In the genomic region with DNA sequence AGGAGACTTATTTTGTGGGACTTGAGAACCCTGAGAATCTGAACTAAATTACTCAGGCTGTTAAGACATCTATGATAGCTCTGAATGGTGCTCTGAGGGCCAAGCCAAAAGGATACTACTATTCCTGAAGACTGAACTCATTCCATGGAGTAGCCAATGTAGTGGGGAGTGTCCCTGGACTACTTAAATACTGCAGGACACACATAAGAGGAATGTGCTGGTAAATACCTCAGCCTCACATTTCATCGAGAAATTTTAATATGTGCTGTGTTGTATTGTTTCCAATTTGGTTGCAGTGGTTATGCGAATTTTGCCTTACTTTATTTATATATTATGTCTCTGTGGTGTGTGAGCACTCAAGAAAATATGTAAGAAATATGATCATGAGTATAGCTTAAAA, we compare ENCODE assay signal across 1 cellular context.
TF ChIP-seq lines count a peak whose summit lies in the region.

No MANE protein-coding gene starts in this region.

TF ChIP-seq in SK-N-SH treated with all-trans-retinoic acid at 6 μM for 48 hours, 23 proteins besides CTCF, POLR2A, EP300 and RAD21 (continued from another document):
- TF ChIP-seq ARNTL (CRISPR knock-in tag; IDR thresholded peaks at IDR 0.05; ENCODE audit: borderline replicate concordance, low read depth) (no peak), TOX (CRISPR knock-in tag; IDR thresholded peaks at IDR 0.05; ENCODE audit: borderline replicate concordance) (no peak), ZFP30 (CRISPR knock-in tag; IDR thresholded peaks at IDR 0.05) (no peak), OSR1 (CRISPR knock-in tag; IDR thresholded peaks at IDR 0.05) (no peak), ISL1 (CRISPR knock-in tag; IDR thresholded peaks at IDR 0.05) (no peak), SNAI2 (CRISPR knock-in tag; IDR thresholded peaks at IDR 0.05) (no peak)
- TF ChIP-seq, protein P1, sequence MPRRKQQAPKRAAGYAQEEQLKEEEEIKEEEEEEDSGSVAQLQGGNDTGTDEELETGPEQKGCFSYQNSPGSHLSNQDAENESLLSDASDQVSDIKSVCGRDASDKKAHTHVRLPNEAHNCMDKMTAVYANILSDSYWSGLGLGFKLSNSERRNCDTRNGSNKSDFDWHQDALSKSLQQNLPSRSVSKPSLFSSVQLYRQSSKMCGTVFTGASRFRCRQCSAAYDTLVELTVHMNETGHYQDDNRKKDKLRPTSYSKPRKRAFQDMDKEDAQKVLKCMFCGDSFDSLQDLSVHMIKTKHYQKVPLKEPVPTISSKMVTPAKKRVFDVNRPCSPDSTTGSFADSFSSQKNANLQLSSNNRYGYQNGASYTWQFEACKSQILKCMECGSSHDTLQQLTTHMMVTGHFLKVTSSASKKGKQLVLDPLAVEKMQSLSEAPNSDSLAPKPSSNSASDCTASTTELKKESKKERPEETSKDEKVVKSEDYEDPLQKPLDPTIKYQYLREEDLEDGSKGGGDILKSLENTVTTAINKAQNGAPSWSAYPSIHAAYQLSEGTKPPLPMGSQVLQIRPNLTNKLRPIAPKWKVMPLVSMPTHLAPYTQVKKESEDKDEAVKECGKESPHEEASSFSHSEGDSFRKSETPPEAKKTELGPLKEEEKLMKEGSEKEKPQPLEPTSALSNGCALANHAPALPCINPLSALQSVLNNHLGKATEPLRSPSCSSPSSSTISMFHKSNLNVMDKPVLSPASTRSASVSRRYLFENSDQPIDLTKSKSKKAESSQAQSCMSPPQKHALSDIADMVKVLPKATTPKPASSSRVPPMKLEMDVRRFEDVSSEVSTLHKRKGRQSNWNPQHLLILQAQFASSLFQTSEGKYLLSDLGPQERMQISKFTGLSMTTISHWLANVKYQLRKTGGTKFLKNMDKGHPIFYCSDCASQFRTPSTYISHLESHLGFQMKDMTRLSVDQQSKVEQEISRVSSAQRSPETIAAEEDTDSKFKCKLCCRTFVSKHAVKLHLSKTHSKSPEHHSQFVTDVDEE (CRISPR knock-in tag; IDR thresholded peaks at IDR 0.05), result no peak
